21 cellular contexts compared by ENCODE assay signal in the genomic region with DNA sequence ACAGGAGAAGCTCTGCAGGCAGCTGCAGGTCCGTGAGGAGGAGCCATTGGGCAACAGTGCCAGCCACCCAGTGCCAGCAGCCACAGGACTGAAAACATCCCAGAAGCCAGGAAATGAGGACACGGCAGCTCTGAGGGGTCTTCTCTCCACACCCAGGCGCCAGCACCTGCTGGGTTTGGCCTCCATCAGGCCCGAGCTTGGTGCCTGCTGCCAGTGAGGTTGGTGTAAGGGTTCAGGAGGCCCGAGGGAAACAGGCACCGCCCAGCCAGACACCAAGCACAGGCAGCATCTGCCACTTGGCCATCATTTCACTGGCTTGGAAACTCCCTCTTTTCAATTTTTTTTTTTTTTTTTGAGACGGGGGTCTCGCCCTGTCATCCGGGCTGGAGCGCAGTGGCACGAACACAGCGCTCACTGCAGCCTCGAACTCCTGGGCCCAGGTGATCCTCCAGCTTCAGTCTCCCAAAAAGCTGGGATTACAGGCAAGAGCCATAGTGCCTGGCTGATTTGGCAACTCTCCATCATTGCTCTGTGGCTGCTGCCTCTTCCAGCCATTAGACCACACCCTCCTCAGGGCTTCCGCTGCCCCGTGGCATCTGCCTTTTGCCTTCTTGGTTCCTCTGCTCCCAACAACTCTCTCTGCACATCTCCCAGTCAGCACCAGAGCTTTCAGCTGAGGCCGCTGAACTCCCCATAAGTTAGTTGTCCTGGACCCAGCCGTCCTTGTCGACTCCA. TPM values are rescaled to one million over a fixed set of nuclear protein-coding genes. Genes with fewer than 3 reads are reported as not detected.
A peak's percentile ranks its signal among the peaks of the same experiment; 100 is the strongest.
DNase-seq lines count a peak whose midpoint lies in the region; ATAC-seq and TF ChIP-seq lines count a peak whose summit lies in the region.
"Had no signal": no experiment of that assay in that cellular context is flagged by ENCODE, and none has a peak within 500 bp of the region (broad histone marks: within the 10 kb centered on the region; RNA-seq: fewer than 3 reads in every experiment).

No MANE protein-coding gene starts in this region.

- CTCF ChIA-PET in activated CD4-positive, alpha-beta T cell treated with anti-CD3 and anti-CD28 coated beads, Interleukin-2, amount 10 ng/mL, durations not matched to agents 7 days and 5 days (lab: Charles Lee): interaction anchor here (1.4 to 1.5 kb wide), 2 partner anchors 10 to 28 kb away, joined by 4 to 7 read pairs; no protein-coding TSS in a partner anchor

- H3K4me1 Mint-ChIP-seq in activated CD4-positive, alpha-beta T cell treated with anti-CD3 and anti-CD28 coated beads, Interleukin-2, amount 10 ng/mL, durations not matched to agents 7 days and 5 days: no peaks in the 10 kb centered on the region
- no peaks in the 10 kb centered on the region for H3K4me1 Mint-ChIP-seq in stimulated activated naive B cell treated with anti-CD40 and anti-IgM and Interleukin-4, amounts not matched to agents 10 μg/mL and 1 μg/mL and 100 μg/mL, for 72 hours

- H3K27ac Mint-ChIP-seq in activated CD4-positive, alpha-beta T cell treated with anti-CD3 and anti-CD28 coated beads, Interleukin-2, amount 10 ng/mL, durations not matched to agents 7 days and 5 days: no peak overlapping the region
- no peak overlapping the region for H3K27ac Mint-ChIP-seq in stimulated activated naive B cell treated with anti-CD40 and anti-IgM and Interleukin-4, amounts not matched to agents 10 μg/mL and 1 μg/mL and 100 μg/mL, for 72 hours
- H3K27ac Mint-ChIP-seq: dendritic cell treated with granulocyte-macrophage colony-stimulating factor and Interleukin-4, amounts not matched to agents 40 ng/mL and 50 ng/mL, for 4 days had no signal

- POLR2A ChIA-PET in activated CD4-positive, alpha-beta T cell treated with anti-CD3 and anti-CD28 coated beads, Interleukin-2, amount 10 ng/mL, durations not matched to agents 7 days and 5 days (lab: Charles Lee): no interaction called here

- no peak for TF ChIP-seq CTCF in GM20000 (IDR thresholded peaks at IDR 0.05; ENCODE audit: extremely low read depth, missing control alignments)

- no peaks in the 10 kb centered on the region for H3K9me3 Mint-ChIP-seq in activated CD4-positive, alpha-beta T cell treated with anti-CD3 and anti-CD28 coated beads, Interleukin-2, amount 10 ng/mL, durations not matched to agents 7 days and 5 days
- H3K9me3 Mint-ChIP-seq in stimulated activated naive B cell treated with anti-CD40 and anti-IgM and Interleukin-4, amounts not matched to agents 10 μg/mL and 1 μg/mL and 100 μg/mL, for 72 hours: no peaks in the 10 kb centered on the region
- H3K9me3 Mint-ChIP-seq: dendritic cell treated with granulocyte-macrophage colony-stimulating factor and Interleukin-4, amounts not matched to agents 40 ng/mL and 50 ng/mL, for 4 days; naive thymus-derived CD8-positive, alpha-beta T cell had no signal

- intact Hi-C loops in Right ventricle myocardium inferior (cut with DNase I): no loop called here
- intact Hi-C loops in cardiac septum (cut with DNase I): no loop called here

- DNase-seq in Right ventricle myocardium inferior (ENCODE audit: missing footprints) (peak; percentile 25), cardiac septum (ENCODE audit: low spot score) (no peak), NCI-H2171 (lab: John Stamatoyannopoulos, UW) (peak; percentile 44), fibroblast of peridontal ligament (ENCODE audit: extremely low read depth) (peak; percentile 20), GM20000 (ENCODE audit: low spot score) (no peak)
- DNase-seq in activated CD4-positive, alpha-beta T cell treated with anti-CD3 and anti-CD28 coated beads, Interleukin-2, amount 10 ng/mL, durations not matched to agents 7 days and 5 days: no peak
- DNase-seq in stimulated activated naive B cell treated with anti-CD40 and anti-IgM and Interleukin-4, amounts not matched to agents 10 μg/mL and 1 μg/mL and 100 μg/mL, for 72 hours: no peak
- DNase-seq: activated CD8-positive, alpha-beta memory T cell treated with anti-CD3 and anti-CD28 coated beads, Interleukin-2, amount 50 U/mL, for 48 hours; activated naive CD4-positive, alpha-beta T cell treated with Interleukin-2 at 50 U/mL for 16 hours; erythroblast; naive thymus-derived CD8-positive, alpha-beta T cell; NCI-H187 treated with DMSO at 0.1 percent for 48 hours; NK-92 treated with Interleukin-12 subunit alpha and Interleukin-12 subunit beta, amount 100 ng/mL, for 24 hours; T-helper 9 cell; uterus had no signal

- no peaks in the 10 kb centered on the region for H3K36me3 Mint-ChIP-seq in activated CD4-positive, alpha-beta T cell treated with anti-CD3 and anti-CD28 coated beads, Interleukin-2, amount 10 ng/mL, durations not matched to agents 7 days and 5 days (ENCODE audit: low read depth)
- no peaks in the 10 kb centered on the region for H3K36me3 Mint-ChIP-seq in stimulated activated naive B cell treated with anti-CD40 and anti-IgM and Interleukin-4, amounts not matched to agents 10 μg/mL and 1 μg/mL and 100 μg/mL, for 72 hours
- H3K36me3 Mint-ChIP-seq: naive thymus-derived CD8-positive, alpha-beta T cell had no signal

- H3K4me3 Mint-ChIP-seq in activated CD4-positive, alpha-beta T cell treated with anti-CD3 and anti-CD28 coated beads, Interleukin-2, amount 10 ng/mL, durations not matched to agents 7 days and 5 days: no peak overlapping the region
- no peak overlapping the region for H3K4me3 Mint-ChIP-seq in stimulated activated naive B cell treated with anti-CD40 and anti-IgM and Interleukin-4, amounts not matched to agents 10 μg/mL and 1 μg/mL and 100 μg/mL, for 72 hours
- H3K4me3 Mint-ChIP-seq: dendritic cell treated with granulocyte-macrophage colony-stimulating factor and Interleukin-4, amounts not matched to agents 40 ng/mL and 50 ng/mL, for 4 days; naive thymus-derived CD8-positive, alpha-beta T cell had no signal

- ATAC-seq in Right ventricle myocardium inferior (no peak), esophagus mucosa (no peak)
- no peak for ATAC-seq in stimulated activated naive B cell treated with anti-CD40 and anti-IgM and Interleukin-4, amounts not matched to agents 10 μg/mL and 1 μg/mL and 100 μg/mL, for 72 hours (replicated peaks)
- ATAC-seq: left lung; naive thymus-derived CD8-positive, alpha-beta T cell had no signal

- H3K27me3 Mint-ChIP-seq in activated CD4-positive, alpha-beta T cell treated with anti-CD3 and anti-CD28 coated beads, Interleukin-2, amount 10 ng/mL, durations not matched to agents 7 days and 5 days: no peaks in the 10 kb centered on the region
- no peaks in the 10 kb centered on the region for H3K27me3 Mint-ChIP-seq in stimulated activated naive B cell treated with anti-CD40 and anti-IgM and Interleukin-4, amounts not matched to agents 10 μg/mL and 1 μg/mL and 100 μg/mL, for 72 hours
- H3K27me3 Mint-ChIP-seq: naive thymus-derived CD8-positive, alpha-beta T cell had no signal

RNA-seq across cellular contexts. Expression of a gene that starts 1.5 kb away (rescaled TPM):
- 0.43 TPM for total RNA-seq in Right ventricle myocardium inferior
- 0.78 TPM for total RNA-seq in cardiac septum
- 0.12 TPM for total RNA-seq in esophagus mucosa
- not detected for total RNA-seq in activated CD4-positive, alpha-beta T cell treated with anti-CD3 and anti-CD28 coated beads, Interleukin-2, amount 10 ng/mL, durations not matched to agents 7 days and 5 days
- total RNA-seq: LHCN-M2; naive thymus-derived CD8-positive, alpha-beta T cell; pulmonary artery endothelial cell had no signal

RNA-seq across cellular contexts. Expression of a gene that starts 15.7 kb away (rescaled TPM):
- total RNA-seq in Right ventricle myocardium inferior: not detected
- 0.35 TPM for total RNA-seq in cardiac septum
- total RNA-seq in esophagus mucosa: 0.12 TPM
- total RNA-seq in activated CD4-positive, alpha-beta T cell treated with anti-CD3 and anti-CD28 coated beads, Interleukin-2, amount 10 ng/mL, durations not matched to agents 7 days and 5 days: not detected
- total RNA-seq: LHCN-M2; naive thymus-derived CD8-positive, alpha-beta T cell; pulmonary artery endothelial cell; SJSA1 had no signal

RNA-seq across cellular contexts. Expression of a gene that starts 22.4 kb away (rescaled TPM):
- total RNA-seq in Right ventricle myocardium inferior: 20.4 TPM
- 17.1 TPM for total RNA-seq in cardiac septum
- 14.7 TPM for total RNA-seq in esophagus mucosa
- 10 to 100 TPM; 21.4 to 22.2 TPM for total RNA-seq in activated CD4-positive, alpha-beta T cell treated with anti-CD3 and anti-CD28 coated beads, Interleukin-2, amount 10 ng/mL, durations not matched to agents 7 days and 5 days

RNA-seq across cellular contexts. Expression of a gene that starts 37.3 kb away (rescaled TPM):
- total RNA-seq in Right ventricle myocardium inferior (5.0 TPM), cardiac septum (3.2 TPM), esophagus mucosa (2.1 TPM)
- total RNA-seq in activated CD4-positive, alpha-beta T cell treated with anti-CD3 and anti-CD28 coated beads, Interleukin-2, amount 10 ng/mL, durations not matched to agents 7 days and 5 days: 10 to 100 TPM; 25.5 to 28.6 TPM
- total RNA-seq: SJSA1 had no signal

RNA-seq across cellular contexts. Expression of a gene that starts 41.7 kb away (rescaled TPM):
- total RNA-seq in Right ventricle myocardium inferior: 26.5 TPM
- 15.9 TPM for total RNA-seq in cardiac septum
- 0.40 TPM for total RNA-seq in esophagus mucosa
- total RNA-seq in activated CD4-positive, alpha-beta T cell treated with anti-CD3 and anti-CD28 coated beads, Interleukin-2, amount 10 ng/mL, durations not matched to agents 7 days and 5 days: 1 to 10 TPM in 1 of 2 experiments, not detected in 1; 2.8 TPM
- total RNA-seq: LHCN-M2, pulmonary artery endothelial cell, SJSA1 had no signal

Comparison
In these comparisons a context has a peak if more than half of its experiments do, and no peak if none do; other contexts are left out.
1. DNase-seq: peak in Right ventricle myocardium inferior (single experiment), NCI-H2171 (single experiment) and fibroblast of peridontal ligament (single experiment); none in cardiac septum (single experiment), GM20000 (single experiment), activated CD4-positive, alpha-beta T cell treated with anti-CD3 and anti-CD28 coated beads, Interleukin-2, amount 10 ng/mL, durations not matched to agents 7 days and 5 days (single experiment) and stimulated activated naive B cell treated with anti-CD40 and anti-IgM and Interleukin-4, amounts not matched to agents 10 μg/mL and 1 μg/mL and 100 μg/mL, for 72 hours (single experiment).